Comparison of ENCODE assay signal across 8 cellular contexts in genomic region chr11:123103326-123103980, GRCh38. TPM values are rescaled to one million over a fixed set of nuclear protein-coding genes. Genes with fewer than 3 reads are reported as not detected.
DNase-seq lines count a peak whose midpoint lies in the region; ATAC-seq and TF ChIP-seq lines count a peak whose summit lies in the region.

No MANE protein-coding gene starts in this region.

- no peak overlapping the region for H3K4me3 ChIP-seq in NB4 (ENCODE audit: low read depth, low read length)

- TF ChIP-seq POLR2A in NB4 (IDR thresholded peaks at IDR 0.05; ENCODE audit: extremely low read depth, insufficient read length) = no peak

- H3K4me1 Mint-ChIP-seq in natural killer cell = peaks cover 0 to 7% of the 10 kb centered on the region in 2 donors
- no peaks in the 10 kb centered on the region for H3K4me1 Mint-ChIP-seq in natural killer cell treated with Interleukin-12 subunit alpha and Interleukin-12 subunit beta and Interleukin-15 and Interleukin-18, amount 100 ng/mL, for 72 hours (ENCODE audit: low read depth in 2 of 2)
- peaks cover 7% of the 10 kb centered on the region for H3K4me1 Mint-ChIP-seq in stimulated activated memory B cell treated with anti-CD40 and anti-IgM and Interleukin-4, amounts not matched to agents 10 μg/mL and 1 μg/mL and 100 μg/mL, for 72 hours

- intact Hi-C loops in natural killer cell (cut with micrococcal nuclease) = loop anchor here (1.0 kb wide), 1 partner anchor 144 kb away; no protein-coding TSS in a partner anchor
- intact Hi-C loops in posterior vena cava (cut with DNase I) = no loop called here

- H3K27ac ChIP-seq in caudate nucleus (ENCODE audit: low read depth, low read length) = no peak overlapping the region

- DNase-seq in natural killer cell (no peak), NB4 (ENCODE audit: low read depth) (peak; percentile 76), SK-N-DZ (ENCODE audit: low spot score) (peak; percentile 47), caudate nucleus (lab: John Stamatoyannopoulos, UW) (peak in 50 of 61 donors; percentile 3 to 97 (median 34)), islet precursor cell (peak; percentile 58), posterior vena cava (ENCODE audit: low spot score) (no peak)
- no peak for DNase-seq in natural killer cell treated with Interleukin-12 subunit alpha and Interleukin-12 subunit beta and Interleukin-15 and Interleukin-18, amount 100 ng/mL, for 72 hours (ENCODE audit: low spot score)

- no peaks in the 10 kb centered on the region for H3K27me3 Mint-ChIP-seq in natural killer cell (ENCODE audit: low read depth in 2 of 2)
- no peaks in the 10 kb centered on the region for H3K27me3 Mint-ChIP-seq in natural killer cell treated with Interleukin-12 subunit alpha and Interleukin-12 subunit beta and Interleukin-15 and Interleukin-18, amount 100 ng/mL, for 72 hours
- peaks cover 22% of the 10 kb centered on the region for H3K27me3 Mint-ChIP-seq in stimulated activated memory B cell treated with anti-CD40 and anti-IgM and Interleukin-4, amounts not matched to agents 10 μg/mL and 1 μg/mL and 100 μg/mL, for 72 hours

- H3K36me3 Mint-ChIP-seq in natural killer cell = no peaks in the 10 kb centered on the region
- H3K36me3 Mint-ChIP-seq in natural killer cell treated with Interleukin-12 subunit alpha and Interleukin-12 subunit beta and Interleukin-15 and Interleukin-18, amount 100 ng/mL, for 72 hours = no peaks in the 10 kb centered on the region
- no peaks in the 10 kb centered on the region for H3K36me3 Mint-ChIP-seq in stimulated activated memory B cell treated with anti-CD40 and anti-IgM and Interleukin-4, amounts not matched to agents 10 μg/mL and 1 μg/mL and 100 μg/mL, for 72 hours

- H3K27ac Mint-ChIP-seq in natural killer cell = peak overlapping the region in 1 of 2 donors; percentile 18
- no peak overlapping the region for H3K27ac Mint-ChIP-seq in natural killer cell treated with Interleukin-12 subunit alpha and Interleukin-12 subunit beta and Interleukin-15 and Interleukin-18, amount 100 ng/mL, for 72 hours
- H3K27ac Mint-ChIP-seq in stimulated activated memory B cell treated with anti-CD40 and anti-IgM and Interleukin-4, amounts not matched to agents 10 μg/mL and 1 μg/mL and 100 μg/mL, for 72 hours = no peak overlapping the region

- peak; percentile 37 to 66 (median 62) for ATAC-seq in natural killer cell
- ATAC-seq in natural killer cell treated with Interleukin-12 subunit alpha and Interleukin-12 subunit beta and Interleukin-15 and Interleukin-18, amount 100 ng/mL, for 72 hours = no peak
- peak; percentile 27 for ATAC-seq in stimulated activated memory B cell treated with anti-CD40 and anti-IgM and Interleukin-4, amounts not matched to agents 10 μg/mL and 1 μg/mL and 100 μg/mL, for 72 hours

- H3K9me3 Mint-ChIP-seq in natural killer cell = no peaks in the 10 kb centered on the region
- H3K9me3 Mint-ChIP-seq in natural killer cell treated with Interleukin-12 subunit alpha and Interleukin-12 subunit beta and Interleukin-15 and Interleukin-18, amount 100 ng/mL, for 72 hours = no peaks in the 10 kb centered on the region
- H3K9me3 Mint-ChIP-seq in stimulated activated memory B cell treated with anti-CD40 and anti-IgM and Interleukin-4, amounts not matched to agents 10 μg/mL and 1 μg/mL and 100 μg/mL, for 72 hours = no peaks in the 10 kb centered on the region

- TF ChIP-seq CTCF in natural killer cell (IDR thresholded peaks at IDR 0.05) (peak; percentile 57), NB4 (IDR thresholded peaks at IDR 0.05; ENCODE audit: low read depth, low read length) (peak; percentile 66)

- H3K4me3 Mint-ChIP-seq in natural killer cell = no peak overlapping the region
- H3K4me3 Mint-ChIP-seq in natural killer cell treated with Interleukin-12 subunit alpha and Interleukin-12 subunit beta and Interleukin-15 and Interleukin-18, amount 100 ng/mL, for 72 hours = no peak overlapping the region
- H3K4me3 Mint-ChIP-seq in stimulated activated memory B cell treated with anti-CD40 and anti-IgM and Interleukin-4, amounts not matched to agents 10 μg/mL and 1 μg/mL and 100 μg/mL, for 72 hours = no peak overlapping the region

RNA-seq across cellular contexts. Expression of gene HSPA8, which starts 41.5 kb away (rescaled TPM):
- total RNA-seq in natural killer cell = 100 to 1,000 TPM; 577 to 684 (median 633) TPM
- 1,000 to 10,000 TPM; 2,110 to 2,554 TPM for total RNA-seq in natural killer cell treated with Interleukin-12 subunit alpha and Interleukin-12 subunit beta and Interleukin-15 and Interleukin-18, amount 100 ng/mL, for 72 hours
- 1,457 and 1,648 TPM in 2 replicates for polyA plus RNA-seq in SK-N-DZ (2014; cell fraction: cytosol; rRNA removed)
- 666 and 971 TPM in 2 replicates for polyA plus RNA-seq in SK-N-DZ (2014; cell fraction: nucleus; rRNA removed)
- 100 to 1,000 TPM; 754 to 806 TPM for total RNA-seq in posterior vena cava

Comparison
In these comparisons a context has a peak if more than half of its experiments do, and no peak if none do; other contexts are left out.
1. ATAC-seq: peak in natural killer cell (3 of 3) and stimulated activated memory B cell treated with anti-CD40 and anti-IgM and Interleukin-4, amounts not matched to agents 10 μg/mL and 1 μg/mL and 100 μg/mL, for 72 hours (single experiment); none in natural killer cell treated with Interleukin-12 subunit alpha and Interleukin-12 subunit beta and Interleukin-15 and Interleukin-18, amount 100 ng/mL, for 72 hours (0 of 2).
2. DNase-seq: peak in NB4 (single experiment), SK-N-DZ (single experiment), caudate nucleus (50 of 61) and islet precursor cell (single experiment); none in natural killer cell (single experiment), natural killer cell treated with Interleukin-12 subunit alpha and Interleukin-12 subunit beta and Interleukin-15 and Interleukin-18, amount 100 ng/mL, for 72 hours (single experiment) and posterior vena cava (single experiment).